8 cellular contexts compared by ENCODE assay signal in the genomic region with DNA sequence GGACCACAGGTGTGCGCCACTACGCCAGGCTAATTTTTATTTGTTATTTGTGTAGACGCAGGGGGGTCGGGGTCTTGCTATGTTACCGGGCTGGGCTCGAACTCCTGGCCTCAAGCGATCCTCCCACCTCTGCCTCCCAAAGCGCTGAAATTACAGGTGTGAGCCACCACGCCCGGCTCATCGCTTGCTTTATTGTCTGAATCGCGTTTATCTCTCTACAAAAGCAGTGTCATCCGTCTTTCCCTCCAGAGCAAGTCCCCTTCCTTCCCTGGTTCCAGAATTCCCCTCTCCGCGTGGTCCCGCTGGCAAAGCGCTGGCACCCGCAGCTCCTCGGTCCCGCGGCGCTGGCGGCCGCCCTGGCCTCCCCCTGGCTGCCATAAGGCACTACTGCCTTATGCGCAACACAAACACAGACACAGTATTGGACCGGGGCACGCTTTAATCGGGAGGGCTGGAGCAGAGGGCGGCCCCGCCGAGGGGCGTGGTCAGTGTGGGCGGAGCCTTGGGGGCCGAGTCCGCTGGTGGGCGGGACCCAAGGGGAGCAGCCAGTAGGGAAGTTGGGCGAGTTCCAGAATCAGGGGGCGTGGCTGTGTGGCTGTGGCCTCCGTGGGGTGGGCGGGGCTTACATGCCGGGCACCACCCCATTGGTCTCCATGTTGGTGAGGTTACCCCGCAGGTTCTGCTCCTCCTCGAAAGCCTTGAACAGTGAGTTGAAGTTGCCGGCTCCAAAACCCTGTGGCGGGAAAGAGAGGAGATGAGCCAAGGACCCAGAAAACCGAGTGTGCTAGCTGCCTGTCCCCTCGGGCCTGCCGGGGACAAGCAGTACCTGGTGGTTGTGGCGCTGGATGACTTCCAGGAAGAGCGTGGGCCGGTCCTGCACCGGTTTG. TPM values are rescaled to one million over a fixed set of nuclear protein-coding genes. Genes with fewer than 3 reads are reported as not detected.
A peak's percentile ranks its signal among the peaks of the same experiment; 100 is the strongest.
DNase-seq lines count a peak whose midpoint lies in the region; ATAC-seq and TF ChIP-seq lines count a peak whose summit lies in the region.

No MANE protein-coding gene starts in this region.

- H3K4me3 Mint-ChIP-seq in naive thymus-derived CD4-positive, alpha-beta T cell, result peak overlapping the region; percentile 96 to 100 (median 98)
- peak overlapping the region; percentile 95 for H3K4me3 Mint-ChIP-seq in stimulated activated memory B cell treated with anti-CD40 and anti-IgM and Interleukin-4, amounts not matched to agents 10 μg/mL and 1 μg/mL and 100 μg/mL, for 72 hours

- no peaks in the 10 kb centered on the region for H3K9me3 ChIP-seq in naive thymus-derived CD4-positive, alpha-beta T cell (ENCODE audit: control insufficient read depth in 2 of 3, low read length in 3 of 3)

- peak; percentile 94 for ATAC-seq in GM21619 (IDR thresholded peaks at IDR 0.05; ENCODE audit: unreplicated experiment)
- ATAC-seq in naive thymus-derived CD4-positive, alpha-beta T cell, result peak; percentile 100
- ATAC-seq in stimulated activated memory B cell treated with anti-CD40 and anti-IgM and Interleukin-4, amounts not matched to agents 10 μg/mL and 1 μg/mL and 100 μg/mL, for 72 hours, result peak; percentile 99

- H3K36me3 ChIP-seq in naive thymus-derived CD4-positive, alpha-beta T cell (ENCODE audit: control insufficient read depth in 2 of 3, insufficient read depth in 3 of 3, low read length in 3 of 3), result no peaks in the 10 kb centered on the region

- CTCF ChIA-PET in naive thymus-derived CD4-positive, alpha-beta T cell (lab: Charles Lee), result interaction anchor here (0.6 to 1.5 kb wide), 4 partner anchors 27 to 49 kb away, joined by 4 to 7 read pairs (median 4); partner anchors contain the start of gene PSMD9

- peaks cover 12 to 27% (median 18%) of the 10 kb centered on the region in 7 donors for H3K4me1 Mint-ChIP-seq in naive thymus-derived CD4-positive, alpha-beta T cell
- H3K4me1 Mint-ChIP-seq in stimulated activated memory B cell treated with anti-CD40 and anti-IgM and Interleukin-4, amounts not matched to agents 10 μg/mL and 1 μg/mL and 100 μg/mL, for 72 hours, result peaks cover 26% of the 10 kb centered on the region

- peak overlapping the region; percentile 58 for H3K27ac ChIP-seq in naive thymus-derived CD4-positive, alpha-beta T cell (ENCODE audit: low read depth, low read length)

- no peaks in the 10 kb centered on the region for H3K27me3 ChIP-seq in naive thymus-derived CD4-positive, alpha-beta T cell (ENCODE audit: control insufficient read depth in 2 of 2, insufficient read depth in 2 of 2, low read length in 2 of 2)

- DNase-seq in DMS53 (lab: John Stamatoyannopoulos, UW), result peak; percentile 99
- DNase-seq in Jurkat, Clone E6-1 (ENCODE audit: low read depth, low spot score), result peak; percentile 94
- peak; percentile 100 for DNase-seq in activated T-helper 1 cell treated with Interleukin-2 at 50 U/mL for 16 hours (ENCODE audit: low read depth)
- DNase-seq in fibroblast of gingiva (ENCODE audit: low read depth), result peak; percentile 95
- DNase-seq in naive thymus-derived CD4-positive, alpha-beta T cell, result peak; percentile 98 to 100 (median 99)

- H3K27ac Mint-ChIP-seq in naive thymus-derived CD4-positive, alpha-beta T cell, result peak overlapping the region; percentile 87 to 96 (median 92)
- peak overlapping the region; percentile 86 for H3K27ac Mint-ChIP-seq in stimulated activated memory B cell treated with anti-CD40 and anti-IgM and Interleukin-4, amounts not matched to agents 10 μg/mL and 1 μg/mL and 100 μg/mL, for 72 hours

- peak overlapping the region; percentile 82 for H3K4me3 ChIP-seq in Jurkat, Clone E6-1 (ENCODE audit: low read length)
- H3K4me3 ChIP-seq in naive thymus-derived CD4-positive, alpha-beta T cell (ENCODE audit: low read length), result peak overlapping the region; percentile 91

- intact Hi-C loops in naive thymus-derived CD4-positive, alpha-beta T cell (cut with micrococcal nuclease), result loop anchor here (1.0 to 5.0 kb wide), 15 partner anchors 15 to 1152 kb away; partner anchors contain the start of genes CFAP251 (in 2 of the 2), DIABLO (in 2 of the 2), PSMD9 (in 2 of the 2) and TMEM120B (in 2 of the 2)

- no peaks in the 10 kb centered on the region for H3K36me3 Mint-ChIP-seq in naive thymus-derived CD4-positive, alpha-beta T cell
- H3K36me3 Mint-ChIP-seq in stimulated activated memory B cell treated with anti-CD40 and anti-IgM and Interleukin-4, amounts not matched to agents 10 μg/mL and 1 μg/mL and 100 μg/mL, for 72 hours, result no peaks in the 10 kb centered on the region

- H3K9me3 Mint-ChIP-seq in naive thymus-derived CD4-positive, alpha-beta T cell, result peaks cover 0 to 2% (median 0%) of the 10 kb centered on the region in 11 donors
- H3K9me3 Mint-ChIP-seq in stimulated activated memory B cell treated with anti-CD40 and anti-IgM and Interleukin-4, amounts not matched to agents 10 μg/mL and 1 μg/mL and 100 μg/mL, for 72 hours, result no peaks in the 10 kb centered on the region

- H3K27me3 Mint-ChIP-seq in naive thymus-derived CD4-positive, alpha-beta T cell, result no peaks in the 10 kb centered on the region
- no peaks in the 10 kb centered on the region for H3K27me3 Mint-ChIP-seq in stimulated activated memory B cell treated with anti-CD40 and anti-IgM and Interleukin-4, amounts not matched to agents 10 μg/mL and 1 μg/mL and 100 μg/mL, for 72 hours

- peaks cover 8 to 13% of the 10 kb centered on the region in 2 donors for H3K4me1 ChIP-seq in naive thymus-derived CD4-positive, alpha-beta T cell (ENCODE audit: control insufficient read depth in 2 of 2, insufficient read depth in 2 of 2, low read length in 2 of 2)

- POLR2A ChIA-PET in naive thymus-derived CD4-positive, alpha-beta T cell (lab: Charles Lee), result interaction anchor here (0.6 to 4.3 kb wide), 8 partner anchors 12 to 266 kb away, joined by 3 to 32 read pairs (median 11); partner anchors contain the start of genes PSMD9, RHOF and TMEM120B

TF ChIP-seq in PFSK-1, 5 proteins besides CTCF, POLR2A, EP300 and RAD21:
- no peak for TF ChIP-seq REST (IDR thresholded peaks at IDR 0.05; ENCODE audit: insufficient read depth in 1 of 2, low read depth in 2 of 2, low read length in 2 of 2)
- TF ChIP-seq FOXP2 (optimal IDR thresholded peaks at IDR 0.05; ENCODE audit: borderline replicate concordance, extremely low read depth, extremely low read length, insufficient read depth), result no peak
- TF ChIP-seq TAF1 (IDR thresholded peaks at IDR 0.05; ENCODE audit: borderline replicate concordance, insufficient read depth, low read length), result 0 out of 2 replicates have a peak, but pooled peaks have one; percentile 25
- TF ChIP-seq SIN3A (IDR thresholded peaks at IDR 0.05; ENCODE audit: borderline replicate concordance, insufficient read depth, low read length), result no peak; the same call in 1 of the 2 replicates
- TF ChIP-seq POLR2AphosphoS5 (IDR thresholded peaks at IDR 0.05; ENCODE audit: low read depth, low read length), result peak; percentile 68; the same call in 1 of the 2 replicates

RNA-seq across cellular contexts. Expression of gene HPD, which starts 19.3 kb away (rescaled TPM):
- polyA plus RNA-seq in Jurkat, Clone E6-1 (2012; ENCODE audit: insufficient read depth, insufficient read length), result not detected
- polyA plus RNA-seq in PFSK-1 (2012; ENCODE audit: insufficient read length, low read depth), result 0.20 TPM
- total RNA-seq in naive thymus-derived CD4-positive, alpha-beta T cell, result not detected
- not detected for polyA plus RNA-seq in naive thymus-derived CD4-positive, alpha-beta T cell

RNA-seq across cellular contexts. Expression of gene SETD1B, which starts 35.5 kb away (rescaled TPM):
- polyA plus RNA-seq in Jurkat, Clone E6-1 (2012; ENCODE audit: insufficient read depth, insufficient read length), result 13.0 TPM
- 10.3 TPM for polyA plus RNA-seq in PFSK-1 (2012; ENCODE audit: insufficient read length, low read depth)
- total RNA-seq in naive thymus-derived CD4-positive, alpha-beta T cell, result 100 to 1,000 TPM in 1 of 5 experiments, 10 to 100 TPM in 4; 35.1 to 124 (median 79.2) TPM
- polyA plus RNA-seq in naive thymus-derived CD4-positive, alpha-beta T cell, result 1 to 10 TPM; 2.1 to 4.3 TPM

RNA-seq across cellular contexts. Expression of gene RHOF, which starts 45.9 kb away (rescaled TPM):
- 30.9 TPM for polyA plus RNA-seq in Jurkat, Clone E6-1 (2012; ENCODE audit: insufficient read depth, insufficient read length)
- polyA plus RNA-seq in PFSK-1 (2012; ENCODE audit: insufficient read length, low read depth), result 43.1 TPM
- total RNA-seq in naive thymus-derived CD4-positive, alpha-beta T cell, result 100 to 1,000 TPM; 121 to 164 (median 134) TPM
- 100 to 1,000 TPM in 1 of 2 donors, 10 to 100 TPM in 1; 69.2 to 115 TPM for polyA plus RNA-seq in naive thymus-derived CD4-positive, alpha-beta T cell

RNA-seq across cellular contexts. Expression of gene PSMD9, which starts 49.2 kb away (rescaled TPM):
- polyA plus RNA-seq in Jurkat, Clone E6-1 (2012; ENCODE audit: insufficient read depth, insufficient read length), result 115 TPM
- polyA plus RNA-seq in PFSK-1 (2012; ENCODE audit: insufficient read length, low read depth), result 117 TPM
- total RNA-seq in naive thymus-derived CD4-positive, alpha-beta T cell, result 10 to 100 TPM; 36.7 to 55.2 (median 46.9) TPM
- 10 to 100 TPM; 85.3 to 92.6 TPM for polyA plus RNA-seq in naive thymus-derived CD4-positive, alpha-beta T cell

Comparison
In these comparisons a context has a peak if more than half of its experiments do, and no peak if none do; other contexts are left out.
1. Peak in every context shown above with its lines: DNase-seq, ATAC-seq, H3K4me3 ChIP-seq and H3K27ac ChIP-seq.